17 cellular contexts compared by ENCODE assay signal in genomic region chr17:74870512-74870911, GRCh38. TPM values are rescaled to one million over a fixed set of nuclear protein-coding genes. Genes with fewer than 3 reads are reported as not detected.
DNase-seq lines count a peak whose midpoint lies in the region; ATAC-seq, FAIRE-seq and TF ChIP-seq lines count a peak whose summit lies in the region.
"Had no signal": no experiment of that assay in that cellular context is flagged by ENCODE, and none has a peak within 500 bp of the region (broad histone marks: within the 10 kb centered on the region; RNA-seq: fewer than 3 reads in every experiment).

No MANE protein-coding gene starts in this region.

- TF ChIP-seq POLR2A in transverse colon (IDR thresholded peaks at IDR 0.05) (no peak), gastrocnemius medialis (IDR thresholded peaks at IDR 0.05) (no peak)

- intact Hi-C loops in transverse colon (cut with DNase I; ENCODE audit: low total_unique reads): no loop called here
- intact Hi-C loops in gastrocnemius medialis (cut with DNase I; ENCODE audit: low total_unique reads): loop anchor here (5.0 kb wide), 1 partner anchor 658 kb away; the partner anchor contains the start of gene TTYH2

- H3K4me1 ChIP-seq in transverse colon (peaks cover 2 to 18% (median 12%) of the 10 kb centered on the region in 4 donors), gastrocnemius medialis (peaks cover 14% of the 10 kb centered on the region in 2 donors)
- H3K4me1 ChIP-seq: prostate gland had no signal

- 89% methylated on average over 3 of the region's 3 CpGs; no CpG with 5 or more reads in 1 of the 2 donors for WGBS in transverse colon (ENCODE audit: low coverage in 1 of 2), 2 donors

- H3K27ac ChIP-seq in transverse colon (no peak overlapping the region), gastrocnemius medialis (no peak overlapping the region)
- H3K27ac ChIP-seq: BLaER1, colonic mucosa, esophagus squamous epithelium, prostate gland had no signal

- no peak for FAIRE-seq in HTR-8/SVneo (lab: Jason Lieb, UNC)
- FAIRE-seq: TTC549 had no signal

- H3K4me3 ChIP-seq in AG10803 (ENCODE audit: low read length): no peak overlapping the region
- H3K4me3 ChIP-seq in cardiac fibroblast (replicated peaks in 1 of 2; ENCODE audit: low read depth in 2 of 2, low read length in 2 of 2): no peak overlapping the region
- no peak overlapping the region for H3K4me3 ChIP-seq in transverse colon
- H3K4me3 ChIP-seq in gastrocnemius medialis: no peak overlapping the region
- H3K4me3 ChIP-seq: BLaER1, colonic mucosa, esophagus squamous epithelium, prostate gland had no signal

- no peak for TF ChIP-seq CTCF in AG10803 (conservative IDR thresholded peaks at IDR 0.05; ENCODE audit: low read length)
- no peak for TF ChIP-seq CTCF in cardiac fibroblast (IDR thresholded peaks at IDR 0.05; ENCODE audit: low read depth, low read length)
- TF ChIP-seq CTCF in transverse colon (IDR thresholded peaks at IDR 0.05): no peak
- TF ChIP-seq CTCF in gastrocnemius medialis (IDR thresholded peaks at IDR 0.05 in 4 of 5, conservative IDR thresholded peaks at IDR 0.05 in 1 of 5): no peak

- peak; percentile 78 for DNase-seq in AG10803 (ENCODE audit: low read depth)
- DNase-seq in HTR-8/SVneo (ENCODE audit: insufficient read length, low spot score): peak; percentile 43
- DNase-seq in cardiac fibroblast (ENCODE audit: low read depth in 2 of 2): peak; percentile 69 to 73
- peak; percentile 47 for DNase-seq in myocyte (ENCODE audit: low read depth)
- DNase-seq in NCI-H82 treated with DMSO at 0.1 percent for 48 hours (lab: John Stamatoyannopoulos, UW; ENCODE audit: unreplicated experiment): no peak
- no peak for DNase-seq in transverse colon
- no peak for DNase-seq in iPS-NIHi7 (ENCODE audit: extremely low spot score)
- DNase-seq in gastrocnemius medialis: no peak
- DNase-seq: colonic mucosa, esophagus squamous epithelium, immature natural killer cell, NCI-H526 treated with DMSO at 0.1 percent for 48 hours had no signal

- no peak for ATAC-seq in gastrocnemius medialis

- H3K36me3 ChIP-seq in transverse colon: no peaks in the 10 kb centered on the region
- H3K36me3 ChIP-seq in gastrocnemius medialis: no peaks in the 10 kb centered on the region
- H3K36me3 ChIP-seq: colonic mucosa, prostate gland had no signal

- H3K9me3 ChIP-seq in transverse colon (no peaks in the 10 kb centered on the region), gastrocnemius medialis (no peaks in the 10 kb centered on the region)
- H3K9me3 ChIP-seq: BLaER1, colonic mucosa, esophagus squamous epithelium, prostate gland had no signal

- in situ Hi-C loops in transverse colon (cut with MboI; ENCODE audit: low pct_ligation_motif_present in 1 of 4, low pct_unique_long_range_greater_than_20kb in 1 of 4, low sequenced_read_pairs in 3 of 4) (loop anchor here in 2 of 4 donors (25.0 kb wide), 1 partner anchor 133 kb away; the partner anchor contains the start of genes NHERF1 (in 2 of the 2) and RAB37 (in 2 of the 2)), gastrocnemius medialis (cut with MboI; ENCODE audit: low sequenced_read_pairs in 4 of 4) (loop anchor here in 3 of 4 donors (5.0 to 25.0 kb wide), 3 partner anchors 123 to 483 kb away; partner anchors contain the start of gene NHERF1 (in 1 of the 3))

- TF ChIP-seq EP300 in transverse colon (IDR thresholded peaks at IDR 0.05; ENCODE audit: low read depth): no peak

- H3K27me3 ChIP-seq in transverse colon (no peaks in the 10 kb centered on the region), gastrocnemius medialis (no peaks in the 10 kb centered on the region)
- H3K27me3 ChIP-seq: BLaER1, colonic mucosa, esophagus squamous epithelium had no signal

RNA-seq across cellular contexts. Expression of gene FDXR, which starts 2.3 kb away (rescaled TPM):
- total RNA-seq in myocyte (7.9 and 11.7 TPM in 2 replicates), transverse colon (10 to 100 TPM in 2 of 4 donors, 1 to 10 TPM in 2; 5.8 to 16.2 (median 10.4) TPM), gastrocnemius medialis (1 to 10 TPM; 2.1 to 6.0 (median 3.2) TPM)
- 17.7 TPM for polyA plus RNA-seq in myocyte (2012)

RNA-seq across cellular contexts. Expression of gene GRIN2C, which starts 10.8 kb away (rescaled TPM):
- total RNA-seq in myocyte (0.05 TPM in 1 of 2 replicates, not detected in the other), transverse colon (under 1 TPM in 2 of 4 donors, not detected in 2; 0.27 to 0.40 TPM), gastrocnemius medialis (1 to 10 TPM in 2 of 4 donors, not detected in 2; 1.2 to 1.5 TPM)
- 0.13 TPM for polyA plus RNA-seq in myocyte (2012)
- total RNA-seq: activated CD8-positive, alpha-beta memory T cell treated with anti-CD3 and anti-CD28 coated beads for 36 hours had no signal

RNA-seq across cellular contexts. Expression of gene FADS6, which starts 22.9 kb away (rescaled TPM):
- not detected in 2 replicates for total RNA-seq in myocyte
- not detected for polyA plus RNA-seq in myocyte (2012)
- total RNA-seq in transverse colon: 10 to 100 TPM in 1 of 4 donors, 1 to 10 TPM in 1, under 1 TPM in 1, not detected in 1; 0.64 to 25.8 (median 3.7) TPM
- total RNA-seq in gastrocnemius medialis: not detected
- total RNA-seq: activated CD8-positive, alpha-beta memory T cell treated with anti-CD3 and anti-CD28 coated beads for 36 hours; prostate gland had no signal
- polyA plus RNA-seq: immature natural killer cell had no signal

RNA-seq across cellular contexts. Expression of gene USH1G, which starts 52.5 kb away (rescaled TPM):
- total RNA-seq in myocyte: not detected in 2 replicates
- not detected for polyA plus RNA-seq in myocyte (2012)
- under 1 TPM in 2 of 4 donors, not detected in 2; 0.27 to 0.32 TPM for total RNA-seq in transverse colon
- not detected for total RNA-seq in gastrocnemius medialis
- total RNA-seq: activated CD8-positive, alpha-beta memory T cell treated with anti-CD3 and anti-CD28 coated beads for 36 hours had no signal
- polyA plus RNA-seq: immature natural killer cell had no signal

RNA-seq across cellular contexts. Expression of gene OTOP2, which starts 53.6 kb away (rescaled TPM):
- total RNA-seq in myocyte (not detected in 2 replicates), transverse colon (10 to 100 TPM in 3 of 4 donors, 1 to 10 TPM in 1; 3.4 to 99.1 (median 62.6) TPM), gastrocnemius medialis (under 1 TPM in 1 of 4 donors, not detected in 3; 0.19 TPM)
- not detected for polyA plus RNA-seq in myocyte (2012)
- total RNA-seq: activated CD8-positive, alpha-beta memory T cell treated with anti-CD3 and anti-CD28 coated beads for 36 hours; urinary bladder had no signal
- polyA plus RNA-seq: immature natural killer cell, urinary bladder had no signal

Comparison
In these comparisons a context has a peak if more than half of its experiments do, and no peak if none do; other contexts are left out.
1. DNase-seq: peak in AG10803 (single experiment), HTR-8/SVneo (single experiment), cardiac fibroblast (2 of 2) and myocyte (single experiment); none in NCI-H82 treated with DMSO at 0.1 percent for 48 hours (single experiment), transverse colon (single experiment), iPS-NIHi7 (single experiment) and gastrocnemius medialis (0 of 2).